9 cellular contexts compared by ENCODE assay signal in genomic region chr6:89596056-89596455, GRCh38. TPM values are rescaled to one million over a fixed set of nuclear protein-coding genes. Genes with fewer than 3 reads are reported as not detected.
A peak's percentile ranks its signal among the peaks of the same experiment; 100 is the strongest.
DNase-seq lines count a peak whose midpoint lies in the region; ATAC-seq, FAIRE-seq and TF ChIP-seq lines count a peak whose summit lies in the region.
"Had no signal": no experiment of that assay in that cellular context is flagged by ENCODE, and none has a peak within 500 bp of the region (broad histone marks: within the 10 kb centered on the region; RNA-seq: fewer than 3 reads in every experiment).

No MANE protein-coding gene starts in this region.

- peaks cover 11 to 18% of the 10 kb centered on the region in 2 donors for H3K9me3 Mint-ChIP-seq in activated naive CD4-positive, alpha-beta T cell treated with anti-CD3 and anti-CD28 coated beads, Interleukin-2, amount 50 U/mL, for 72 hours

- H3K27me3 ChIP-seq in psoas muscle (ENCODE audit: insufficient read depth in 3 of 3, low read length in 2 of 3) (no peaks in the 10 kb centered on the region), WERI-Rb-1 (ENCODE audit: insufficient read depth, low read depth, severe bottlenecking) (no peaks in the 10 kb centered on the region)

- WGBS in psoas muscle, 3 donors = 86 to 91% (median 90%) methylated on average over 2 of the region's 2 CpGs

- intact Hi-C loops in psoas muscle (cut with DNase I) = loop anchor here in 1 of 2 donors (5.0 kb wide), 1 partner anchor 94 kb away; no protein-coding TSS in a partner anchor

- H3K4me3 ChIP-seq in psoas muscle (no peak overlapping the region), WERI-Rb-1 (ENCODE audit: low read depth, low read length) (no peak overlapping the region)

- no peak overlapping the region for H3K27ac ChIP-seq in psoas muscle
- H3K27ac ChIP-seq in WERI-Rb-1 = no peak overlapping the region

- no peak for FAIRE-seq in HTR-8/SVneo (lab: Jason Lieb, UNC)

- no peak for TF ChIP-seq CTCF in GM20000 (IDR thresholded peaks at IDR 0.05; ENCODE audit: extremely low read depth, missing control alignments)
- TF ChIP-seq CTCF in psoas muscle (IDR thresholded peaks at IDR 0.05) = no peak
- TF ChIP-seq CTCF in WERI-Rb-1 (IDR thresholded peaks at IDR 0.05; ENCODE audit: low read depth, low read length) = no peak

- no peaks in the 10 kb centered on the region for H3K4me1 ChIP-seq in psoas muscle

- H3K9me3 ChIP-seq in psoas muscle (no peaks in the 10 kb centered on the region), WERI-Rb-1 (ENCODE audit: severe bottlenecking) (no peaks in the 10 kb centered on the region)

- H3K27ac Mint-ChIP-seq in activated naive CD4-positive, alpha-beta T cell treated with anti-CD3 and anti-CD28 coated beads, Interleukin-2, amount 50 U/mL, for 72 hours = peak overlapping the region; percentile 77 to 87

- H3K36me3 Mint-ChIP-seq in activated naive CD4-positive, alpha-beta T cell treated with anti-CD3 and anti-CD28 coated beads, Interleukin-2, amount 50 U/mL, for 72 hours = peaks cover 13 to 27% of the 10 kb centered on the region in 2 donors

- ATAC-seq in GM18499 (IDR thresholded peaks at IDR 0.05; ENCODE audit: insufficient read depth, unreplicated experiment) = peak; percentile 91
- peak; percentile 96 for ATAC-seq in HG03159 (IDR thresholded peaks at IDR 0.05; ENCODE audit: unreplicated experiment)
- ATAC-seq in activated naive CD4-positive, alpha-beta T cell treated with anti-CD3 and anti-CD28 coated beads, Interleukin-2, amount 50 U/mL, for 72 hours = peak; percentile 40 to 44
- ATAC-seq in psoas muscle = no peak

- no peaks in the 10 kb centered on the region for H3K36me3 ChIP-seq in psoas muscle (ENCODE audit: insufficient read depth in 1 of 2, low read depth in 1 of 2)
- H3K36me3 ChIP-seq in WERI-Rb-1 = no peaks in the 10 kb centered on the region

- DNase-seq in GM20000 (ENCODE audit: low spot score) (peak; percentile 73), psoas muscle (no peak), cortex of kidney (lab: John Stamatoyannopoulos, UW) (no peak), HTR-8/SVneo (ENCODE audit: insufficient read length, low spot score) (no peak), WERI-Rb-1 (no peak)
- no peak for DNase-seq in activated naive CD4-positive, alpha-beta T cell treated with anti-CD3 and anti-CD28 coated beads, Interleukin-2, amount 50 U/mL, for 72 hours (ENCODE audit: low spot score in 2 of 2)
- DNase-seq: IMR-90 had no signal

RNA-seq across cellular contexts. Expression of gene LYRM2, which starts 42.5 kb away (rescaled TPM):
- total RNA-seq in activated naive CD4-positive, alpha-beta T cell treated with anti-CD3 and anti-CD28 coated beads, Interleukin-2, amount 50 U/mL, for 72 hours = 10 to 100 TPM; 17.3 to 21.5 TPM
- 10 to 100 TPM; 36.3 to 45.6 (median 40.8) TPM for total RNA-seq in psoas muscle
- polyA plus RNA-seq in psoas muscle = 10 to 100 TPM; 22.1 to 71.1 (median 28.8) TPM

Comparison
In these comparisons a context has a peak if more than half of its experiments do, and no peak if none do; other contexts are left out.
1. ATAC-seq: peak in GM18499 (single experiment), HG03159 (single experiment) and activated naive CD4-positive, alpha-beta T cell treated with anti-CD3 and anti-CD28 coated beads, Interleukin-2, amount 50 U/mL, for 72 hours (2 of 2); none in psoas muscle (0 of 4).